Comparison of ENCODE assay signal across 8 cellular contexts in the genomic region with DNA sequence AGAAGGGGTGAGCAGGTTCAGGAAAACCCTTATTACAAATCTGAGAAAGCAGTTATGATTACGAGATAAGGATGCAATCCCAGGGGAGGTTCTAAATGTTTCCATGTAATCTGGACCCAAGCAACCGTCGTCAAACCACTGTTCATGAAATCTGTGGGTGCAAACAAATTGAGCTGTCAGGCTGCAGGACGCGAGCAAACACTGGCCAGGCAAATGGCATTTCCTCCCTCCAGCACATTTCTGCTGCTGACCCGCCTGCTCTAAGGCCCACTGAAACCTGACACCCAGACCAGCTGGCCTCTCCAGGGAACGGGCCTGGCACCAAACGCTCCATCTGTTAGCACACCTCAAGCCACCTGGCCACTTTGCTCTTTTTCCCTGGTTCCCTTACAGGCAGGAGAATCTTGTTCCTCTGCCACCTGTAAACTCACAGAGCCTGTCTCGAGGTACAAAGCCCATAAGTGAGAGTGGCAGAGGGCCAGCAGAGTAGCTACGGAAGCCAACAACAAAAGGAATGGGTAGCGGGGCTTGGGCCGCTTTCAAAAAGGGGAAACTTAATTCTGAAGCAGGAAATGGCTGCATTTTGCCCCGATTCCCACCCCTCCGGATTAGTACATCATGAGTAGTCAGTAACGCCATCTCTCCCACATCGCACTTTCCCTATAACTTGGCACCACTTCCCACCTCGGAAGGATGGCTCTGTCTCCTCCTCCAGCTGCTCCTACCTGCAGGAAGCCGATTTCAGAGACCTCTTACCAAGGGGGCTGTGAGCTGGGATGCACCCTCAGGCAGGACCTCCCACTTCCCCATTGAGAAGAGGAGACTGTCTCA.
DNase-seq lines count a peak whose midpoint lies in the region; ATAC-seq lines count a peak whose summit lies in the region.

No MANE protein-coding gene starts in this region.

- DNase-seq in EH (ENCODE audit: low read depth) = peak; percentile 80
- DNase-seq in NCI-H1694 treated with DMSO at 0.1 percent for 48 hours (lab: John Stamatoyannopoulos, UW) = peak; percentile 69
- DNase-seq in amniotic stem cell (lab: John Stamatoyannopoulos, UW) = peak; percentile 14
- DNase-seq in T1000 (lab: John Stamatoyannopoulos, UW) = no peak

- H3K4me3 ChIP-seq in iPS-20b (ENCODE audit: low read length) (0 out of 2 replicates have a peak overlapping the region, but pooled peaks have one; percentile 2), subcutaneous abdominal adipose tissue (ENCODE audit: low read depth in 1 of 5, low read length in 5 of 5) (peak overlapping the region in 3 of 5 donors; percentile 19 to 35 (median 26))

- H3K4me1 ChIP-seq in iPS-20b (ENCODE audit: insufficient read depth, low read length) (peaks cover 19% of the 10 kb centered on the region; the same call in 1 of the 2 replicates), subcutaneous abdominal adipose tissue (ENCODE audit: control insufficient read depth in 5 of 5, insufficient read depth in 5 of 5, low read length in 5 of 5) (peaks cover 0 to 16% (median 13%) of the 10 kb centered on the region in 5 donors)

- no peaks in the 10 kb centered on the region for H3K27me3 ChIP-seq in iPS-20b (ENCODE audit: insufficient read depth, low read length)
- peaks cover 30 to 35% (median 33%) of the 10 kb centered on the region in 5 donors for H3K27me3 ChIP-seq in subcutaneous abdominal adipose tissue (ENCODE audit: control insufficient read depth in 5 of 5, insufficient read depth in 4 of 5, low read length in 5 of 5)

- ATAC-seq in GM18511 (IDR thresholded peaks at IDR 0.05; ENCODE audit: unreplicated experiment) = no peak
- ATAC-seq in HG02623 (IDR thresholded peaks at IDR 0.05; ENCODE audit: unreplicated experiment) = no peak

- H3K9me3 ChIP-seq in iPS-20b (ENCODE audit: insufficient read depth, low read depth, low read length) (no peaks in the 10 kb centered on the region), subcutaneous abdominal adipose tissue (ENCODE audit: control insufficient read depth in 5 of 5, low read length in 5 of 5) (no peaks in the 10 kb centered on the region)

- H3K9ac ChIP-seq in iPS-20b (ENCODE audit: low read depth, low read length) (no peak overlapping the region), subcutaneous abdominal adipose tissue (ENCODE audit: low read length in 5 of 5) (peak overlapping the region in 2 of 5 donors; percentile 45 to 53)

- H3K36me3 ChIP-seq in iPS-20b (ENCODE audit: insufficient read depth, low read depth, low read length) = no peaks in the 10 kb centered on the region
- H3K36me3 ChIP-seq in subcutaneous abdominal adipose tissue (ENCODE audit: control insufficient read depth in 5 of 5, insufficient read depth in 5 of 5, low read length in 5 of 5) = no peaks in the 10 kb centered on the region

- H3K27ac ChIP-seq in iPS-20b (ENCODE audit: low read length) (no peak overlapping the region), subcutaneous abdominal adipose tissue (ENCODE audit: low read depth, low read length) (no peak overlapping the region)
